In the genomic region with DNA sequence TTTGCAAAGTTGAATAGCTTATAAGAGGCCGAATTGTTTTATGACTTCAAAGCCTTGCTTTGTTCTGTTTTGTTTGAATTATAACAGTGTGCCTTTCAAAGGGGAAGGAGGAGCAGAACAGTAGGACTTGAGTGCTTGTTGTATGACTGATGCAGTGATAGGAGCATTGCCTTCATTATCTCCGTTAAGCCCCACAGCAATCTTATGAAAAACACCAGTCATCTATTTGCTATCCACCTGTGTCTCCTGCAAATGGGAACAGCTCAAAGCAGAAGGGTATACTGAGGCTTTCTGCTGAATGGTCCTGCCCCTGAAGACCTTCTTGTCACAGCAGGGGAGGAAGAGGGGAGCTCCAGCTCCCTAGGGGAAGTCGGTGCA, we compare ENCODE assay signal across 24 cellular contexts.
DNase-seq lines count a peak whose midpoint lies in the region; ATAC-seq, FAIRE-seq and TF ChIP-seq lines count a peak whose summit lies in the region.
"Had no signal": no experiment of that assay in that cellular context is flagged by ENCODE, and none has a peak within 500 bp of the region (broad histone marks: within the 10 kb centered on the region; RNA-seq: fewer than 3 reads in every experiment).

No MANE protein-coding gene starts in this region.

- peaks cover 20% of the 10 kb centered on the region for H3K4me1 ChIP-seq in mammary epithelial cell (ENCODE audit: insufficient read depth, low read length)
- peaks cover 12% of the 10 kb centered on the region for H3K4me1 ChIP-seq in astrocyte (ENCODE audit: insufficient read depth, low read length)
- H3K4me1 ChIP-seq in pancreas: no peaks in the 10 kb centered on the region
- H3K4me1 ChIP-seq: tibial artery had no signal

- TF ChIP-seq CTCF in mammary epithelial cell (conservative IDR thresholded peaks at IDR 0.05 in 1 of 2, IDR thresholded peaks at IDR 0.05 in 1 of 2; ENCODE audit: extremely low read depth in 1 of 2, insufficient read depth in 1 of 2, low read depth in 1 of 2, low read length in 2 of 2): no peak
- TF ChIP-seq CTCF in MCF 10A (IDR thresholded peaks at IDR 0.05; ENCODE audit: unreplicated experiment): no peak
- TF ChIP-seq CTCF in astrocyte (IDR thresholded peaks at IDR 0.05; ENCODE audit: insufficient read depth, low read depth, low read length): no peak
- no peak for TF ChIP-seq CTCF in pancreas (IDR thresholded peaks at IDR 0.05)

- H3K27ac Mint-ChIP-seq in MCF 10A (ENCODE audit: low read depth, unreplicated experiment) (no peak overlapping the region), astrocyte (ENCODE audit: unreplicated experiment) (no peak overlapping the region)
- H3K27ac Mint-ChIP-seq: activated CD4-positive, alpha-beta T cell treated with anti-CD3 and anti-CD28 coated beads, Interleukin-2, amount 10 ng/mL, durations not matched to agents 24 days and 14 days; dendritic cell treated with granulocyte-macrophage colony-stimulating factor and Interleukin-4, amounts not matched to agents 40 ng/mL and 50 ng/mL, for 4 days; T-helper 2 cell treated with Interferon-gamma antibody and Interleukin-4, amounts not matched to agents 5 μg/mL and 100 μg/mL, for 36 hours had no signal

- in situ Hi-C loops in mammary epithelial cell (cut with MboI; ENCODE audit: low sequenced_read_pairs in 2 of 2): no loop called here

- dilution Hi-C loops in mammary epithelial cell (cut with HindIII; ENCODE audit: low sequenced_read_pairs): no loop called here

- H3K9me3 ChIP-seq in mammary epithelial cell (replicated peaks; ENCODE audit: insufficient read depth, low read length) (peaks cover 6% of the 10 kb centered on the region), astrocyte (ENCODE audit: insufficient read depth, low read depth, low read length) (no peaks in the 10 kb centered on the region), pancreas (no peaks in the 10 kb centered on the region)
- H3K9me3 ChIP-seq: tibial artery had no signal

- H3K27me3 ChIP-seq in mammary epithelial cell (ENCODE audit: insufficient read depth, low read length): no peaks in the 10 kb centered on the region
- H3K27me3 ChIP-seq in astrocyte (ENCODE audit: insufficient read depth, low read length): peaks cover 2% of the 10 kb centered on the region
- H3K27me3 ChIP-seq in layer of hippocampus (ENCODE audit: control insufficient read depth, insufficient read depth, low read length): no peaks in the 10 kb centered on the region
- peaks cover 0 to 4% (median 0%) of the 10 kb centered on the region in 4 donors for H3K27me3 ChIP-seq in pancreas

- H4K20me1 ChIP-seq in mammary epithelial cell (ENCODE audit: insufficient read depth, low read length) (no peaks in the 10 kb centered on the region), astrocyte (ENCODE audit: insufficient read depth, low read length) (no peaks in the 10 kb centered on the region)

- H3K4me2 ChIP-seq in mammary epithelial cell (ENCODE audit: insufficient read depth, low read depth, low read length) (peak overlapping the region; percentile 54), astrocyte (ENCODE audit: low read length) (peak overlapping the region; percentile 58)

- 50% methylated on average over 3 of the region's 3 CpGs for whole genome bisulfite sequencing in mammary epithelial cell (ENCODE audit: low coverage, missing lambda C conversion rate)
- 49 to 52% methylated on average over 3 of the region's 3 CpGs for WGBS in pancreas, 2 donors

- no peaks in the 10 kb centered on the region for H3K9me3 Mint-ChIP-seq in MCF 10A (ENCODE audit: unreplicated experiment)
- peaks cover 8% of the 10 kb centered on the region for H3K9me3 Mint-ChIP-seq in astrocyte (ENCODE audit: unreplicated experiment)
- H3K9me3 Mint-ChIP-seq: activated CD4-positive, alpha-beta T cell treated with anti-CD3 and anti-CD28 coated beads, Interleukin-2, amount 10 ng/mL, durations not matched to agents 24 days and 14 days; activated T-cell treated with anti-CD3 and anti-CD28 coated beads, Interleukin-2, amount 50 U/mL, for 4 hours; dendritic cell treated with granulocyte-macrophage colony-stimulating factor and Interleukin-4, amounts not matched to agents 40 ng/mL and 50 ng/mL, for 4 days; T-helper 2 cell treated with Interferon-gamma antibody and Interleukin-4, amounts not matched to agents 5 μg/mL and 100 μg/mL, for 36 hours had no signal

- ATAC-seq in pancreas: no peak
- ATAC-seq: sciatic nerve; stimulated activated naive CD8-positive, alpha-beta T cell treated with anti-CD3 and anti-CD28 coated beads, Interleukin-15, Interleukin-2, amounts not matched to agents 100 U/mL and 50 U/mL, for 24 hours had no signal

- BruUV-seq in mammary epithelial cell (replicated peaks; lab: Mats Ljungman, UMichigan) (no TSS peak), MCF 10A (replicated peaks; lab: Mats Ljungman, UMichigan) (no TSS peak)

- intact Hi-C loops in mammary epithelial cell (cut with micrococcal nuclease) (no loop called here), MCF 10A (cut with micrococcal nuclease) (no loop called here), pancreas (cut with DNase I) (no loop called here)

- H3K36me3 Mint-ChIP-seq in MCF 10A (ENCODE audit: insufficient read depth, unreplicated experiment) (no peaks in the 10 kb centered on the region), astrocyte (ENCODE audit: low read depth, unreplicated experiment) (peaks cover 5% of the 10 kb centered on the region)

- H3K4me3 ChIP-seq in mammary epithelial cell (replicated peaks in 1 of 3; ENCODE audit: insufficient read depth in 1 of 3, low read depth in 2 of 3, low read length in 3 of 3) (no peak overlapping the region), astrocyte (ENCODE audit: insufficient read depth, low read depth, low read length) (no peak overlapping the region), pancreas (no peak overlapping the region)
- H3K4me3 ChIP-seq: lung, tibial artery had no signal

- no peaks in the 10 kb centered on the region for H3K79me2 ChIP-seq in mammary epithelial cell (ENCODE audit: insufficient read depth, low read length)
- no peaks in the 10 kb centered on the region for H3K79me2 ChIP-seq in astrocyte (ENCODE audit: insufficient read depth, low read length)

- peaks cover 20% of the 10 kb centered on the region for H3K4me1 Mint-ChIP-seq in MCF 10A (ENCODE audit: insufficient read depth, unreplicated experiment)
- peaks cover 13% of the 10 kb centered on the region for H3K4me1 Mint-ChIP-seq in astrocyte (ENCODE audit: low read depth, unreplicated experiment)

- H3K9ac ChIP-seq in mammary epithelial cell (ENCODE audit: insufficient read depth, low read length): no peak overlapping the region
- H3K9ac ChIP-seq in astrocyte (ENCODE audit: low read length): no peak overlapping the region

- H3K27ac ChIP-seq in mammary epithelial cell (ENCODE audit: insufficient read depth, low read depth, low read length): no peak overlapping the region
- peak overlapping the region; percentile 30 for H3K27ac ChIP-seq in astrocyte (ENCODE audit: low read depth, low read length)
- peak overlapping the region; percentile 95 for H3K27ac ChIP-seq in layer of hippocampus (ENCODE audit: low read depth, low read length)
- peak overlapping the region; percentile 98 for H3K27ac ChIP-seq in temporal lobe (ENCODE audit: low read depth, low read length)
- no peak overlapping the region for H3K27ac ChIP-seq in pancreas
- H3K27ac ChIP-seq: tibial artery, WERI-Rb-1 had no signal

- FAIRE-seq in astrocyte (lab: Jason Lieb, UNC): no peak
- FAIRE-seq in pancreas (lab: Jason Lieb, UNC): no peak
- FAIRE-seq: bronchial epithelial cell had no signal

- POLR2A ChIA-PET in MCF 10A (lab: Yijun Ruan, JAX): interaction anchor here (0.7 to 3.1 kb wide), 6 partner anchors 8 to 109 kb away, joined by 3 to 22 read pairs (median 4); no protein-coding TSS in a partner anchor

- H3K36me3 ChIP-seq in mammary epithelial cell (ENCODE audit: insufficient read depth, low read length) (no peaks in the 10 kb centered on the region), astrocyte (ENCODE audit: insufficient read depth, low read length) (no peaks in the 10 kb centered on the region), pancreas (no peaks in the 10 kb centered on the region)
- H3K36me3 ChIP-seq: tibial artery, WERI-Rb-1 had no signal

- CTCF ChIA-PET in mammary epithelial cell (lab: Charles Lee; ENCODE audit: low non-redundant PET) (interaction anchor here (0.6 kb wide), 1 partner anchor 282 kb away, joined by 17 read pairs; no protein-coding TSS in a partner anchor), MCF 10A (lab: Yijun Ruan, JAX) (interaction anchor here (0.6 to 2.8 kb wide), 6 partner anchors 10 to 172 kb away, joined by 3 to 7 read pairs (median 4); no protein-coding TSS in a partner anchor)

- H3K4me3 Mint-ChIP-seq in MCF 10A (ENCODE audit: unreplicated experiment): no peak overlapping the region
- peak overlapping the region; percentile 20 for H3K4me3 Mint-ChIP-seq in astrocyte (ENCODE audit: unreplicated experiment)
- H3K4me3 Mint-ChIP-seq: activated CD4-positive, alpha-beta T cell treated with anti-CD3 and anti-CD28 coated beads, Interleukin-2, amount 10 ng/mL, durations not matched to agents 24 days and 14 days; activated T-cell treated with anti-CD3 and anti-CD28 coated beads, Interleukin-2, amount 50 U/mL, for 4 hours; dendritic cell treated with granulocyte-macrophage colony-stimulating factor and Interleukin-4, amounts not matched to agents 40 ng/mL and 50 ng/mL, for 4 days; T-helper 2 cell treated with Interferon-gamma antibody and Interleukin-4, amounts not matched to agents 5 μg/mL and 100 μg/mL, for 36 hours had no signal

- H2AFZ ChIP-seq in mammary epithelial cell (ENCODE audit: low read depth, low read length) (no peak overlapping the region), astrocyte (ENCODE audit: low read depth, low read length) (no peak overlapping the region)

- H3K27me3 Mint-ChIP-seq in MCF 10A (ENCODE audit: insufficient read depth, unreplicated experiment) (no peaks in the 10 kb centered on the region), astrocyte (ENCODE audit: low read depth, unreplicated experiment) (peaks cover under 1% of the 10 kb centered on the region)
- H3K27me3 Mint-ChIP-seq: dendritic cell treated with granulocyte-macrophage colony-stimulating factor and Interleukin-4, amounts not matched to agents 40 ng/mL and 50 ng/mL, for 4 days had no signal

- DNase-seq in mammary epithelial cell (no peak), MCF 10A (ENCODE audit: unreplicated experiment) (no peak), astrocyte (ENCODE audit: low read depth) (no peak), occipital lobe (lab: John Stamatoyannopoulos, UW) (no peak), NCI-H82 treated with DMSO at 0.1 percent for 48 hours (lab: John Stamatoyannopoulos, UW; ENCODE audit: unreplicated experiment) (no peak), pancreas (no peak)
- DNase-seq: 8988T; activated CD4-positive, alpha-beta T cell treated with anti-CD3 and anti-CD28 coated beads, Interleukin-2, amount 10 ng/mL, durations not matched to agents 24 days and 14 days; activated naive CD4-positive, alpha-beta T cell; activated T-cell treated with anti-CD3 and anti-CD28 coated beads, Interleukin-2, amount 50 U/mL, for 4 hours; DMS79 treated with DMSO at 0.1 percent for 48 hours; NCI-H1105; NCI-H2081; NCI-H748 treated with DMSO at 0.1 percent for 48 hours; stimulated activated naive CD8-positive, alpha-beta T cell treated with anti-CD3 and anti-CD28 coated beads, Interleukin-15, Interleukin-2, amounts not matched to agents 100 U/mL and 50 U/mL, for 24 hours; tibial artery; WERI-Rb-1 had no signal

Comparison
In these comparisons a context has a peak if more than half of its experiments do, and no peak if none do; other contexts are left out.
1. H3K27ac ChIP-seq: peak in astrocyte (single experiment), layer of hippocampus (single experiment) and temporal lobe (single experiment); none in mammary epithelial cell (single experiment) and pancreas (0 of 4).